Comparison of ENCODE assay signal across 33 cellular contexts in the genomic region with DNA sequence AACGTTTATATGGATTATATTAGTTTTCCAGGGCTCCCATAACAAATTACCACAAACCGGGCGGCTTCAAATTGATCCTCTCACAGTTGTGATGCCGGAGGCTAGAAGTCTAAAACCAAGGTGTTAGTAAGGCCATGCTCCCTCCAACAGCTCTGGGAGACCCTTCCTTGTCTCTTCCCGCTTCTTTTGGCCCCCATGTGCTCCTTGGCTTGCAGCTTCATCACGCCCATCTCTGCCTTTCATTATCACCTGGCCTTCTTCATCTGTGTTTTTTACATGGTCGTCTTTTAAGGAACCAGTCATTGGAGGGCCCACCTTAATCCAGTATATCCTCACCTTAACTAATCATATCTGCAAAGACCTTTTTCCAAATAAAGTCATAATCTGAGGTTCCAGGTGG.
"Had no signal": no experiment of that assay in that cellular context is flagged by ENCODE, and none has a peak within 500 bp of the region (broad histone marks: within the 10 kb centered on the region; RNA-seq: fewer than 3 reads in every experiment).

No MANE protein-coding gene starts in this region.

- FAIRE-seq: colon had no signal

- H3K9me3 ChIP-seq: adrenal gland, body of pancreas, esophagus muscularis mucosa, gastroesophageal sphincter, heart right ventricle had no signal

- H3K4me3 ChIP-seq: adrenal gland, body of pancreas, esophagus muscularis mucosa, gastroesophageal sphincter, heart right ventricle had no signal

- H3K4me1 ChIP-seq: foreskin keratinocyte had no signal

- H3K9me3 Mint-ChIP-seq: activated naive CD4-positive, alpha-beta T cell treated with anti-CD3 and anti-CD28 coated beads for 36 hours; activated naive CD4-positive, alpha-beta T cell treated with anti-CD3 and anti-CD28 coated beads, Interleukin-2, amount 50 U/mL, for 24 hours; activated naive CD8-positive, alpha-beta T cell treated with anti-CD3 and anti-CD28 coated beads for 36 hours; activated T-cell treated with anti-CD3 and anti-CD28 coated beads, Interleukin-2, amount 50 U/mL, for 24 hours; activated T-cell treated with anti-CD3 and anti-CD28 coated beads, Interleukin-2, amount 50 U/mL, for 72 hours; effector memory CD8-positive, alpha-beta T cell; WTC11 had no signal

- H3K27me3 Mint-ChIP-seq: activated CD4-positive, alpha-beta memory T cell treated with anti-CD3 and anti-CD28 coated beads, Interleukin-2, amount 10 ng/mL, durations not matched to agents 7 days and 5 days; activated CD4-positive, alpha-beta T cell treated with anti-CD3 and anti-CD28 coated beads, Interleukin-2, amount 10 ng/mL, durations not matched to agents 7 days and 5 days; activated naive CD4-positive, alpha-beta T cell treated with anti-CD3 and anti-CD28 coated beads, Interleukin-2, amount 50 U/mL, for 24 hours; activated naive CD8-positive, alpha-beta T cell treated with anti-CD3 and anti-CD28 coated beads for 36 hours; activated naive CD8-positive, alpha-beta T cell treated with anti-CD3 and anti-CD28 coated beads, Interleukin-2, amount 50 U/mL, for 24 hours; activated T-cell treated with anti-CD3 and anti-CD28 coated beads, Interleukin-2, amount 50 U/mL, for 24 hours; effector memory CD8-positive, alpha-beta T cell had no signal

- ATAC-seq: activated naive CD8-positive, alpha-beta T cell treated with anti-CD3 and anti-CD28 coated beads, Interleukin-2, amount 50 U/mL, for 24 hours; activated T-cell treated with anti-CD3 and anti-CD28 coated beads, Interleukin-2, amount 50 U/mL, for 72 hours; body of pancreas; effector memory CD8-positive, alpha-beta T cell; foreskin keratinocyte; gastroesophageal sphincter; WTC11 had no signal

- DNase-seq: activated CD4-positive, alpha-beta memory T cell treated with anti-CD3 and anti-CD28 coated beads, Interleukin-2, amount 10 ng/mL, durations not matched to agents 7 days and 5 days; activated CD4-positive, alpha-beta T cell treated with anti-CD3 and anti-CD28 coated beads for 1 hour; activated CD4-positive, alpha-beta T cell treated with anti-CD3 and anti-CD28 coated beads for 4 hours; activated CD4-positive, alpha-beta T cell treated with anti-CD3 and anti-CD28 coated beads, Interleukin-2, amount 10 ng/mL, durations not matched to agents 7 days and 5 days; activated CD4-positive, alpha-beta T cell treated with anti-CD3 and anti-CD28 coated beads, Interleukin-2, amount 50 U/mL, for 4 hours; activated CD8-positive, alpha-beta memory T cell treated with anti-CD3 and anti-CD28 coated beads, Interleukin-2, amount 50 U/mL, for 48 hours; activated effector memory CD4-positive, alpha-beta T cell treated with Interleukin-2 at 50 U/mL for 16 hours; activated gamma-delta T cell treated with Interleukin-2 at 50 U/mL for 16 hours; activated naive CD4-positive, alpha-beta T cell treated with anti-CD3 and anti-CD28 coated beads for 36 hours; activated naive CD8-positive, alpha-beta T cell treated with anti-CD3 and anti-CD28 coated beads for 36 hours; activated naive CD8-positive, alpha-beta T cell treated with anti-CD3 and anti-CD28 coated beads, Interleukin-2, amount 50 U/mL, for 24 hours; activated T-cell treated with anti-CD3 and anti-CD28 coated beads for 4 hours; activated T-cell treated with anti-CD3 and anti-CD28 coated beads, Interleukin-2, amount 50 U/mL, for 24 hours; activated T-cell treated with anti-CD3 and anti-CD28 coated beads, Interleukin-2, amount 50 U/mL, for 72 hours; adrenal gland; amygdala; aorta; body of pancreas; caudate nucleus; cortex of kidney; dermis blood vessel endothelial cell; effector CD4-positive, alpha-beta T cell; effector memory CD8-positive, alpha-beta T cell; foreskin keratinocyte; heart right ventricle; T-helper 1 cell; T-helper 2 cell had no signal

- H3K27ac ChIP-seq: adrenal gland, body of pancreas, esophagus muscularis mucosa, foreskin keratinocyte, gastroesophageal sphincter, VCaP had no signal

- H3K27me3 ChIP-seq: adrenal gland, body of pancreas, esophagus muscularis mucosa, foreskin keratinocyte, gastroesophageal sphincter, heart right ventricle had no signal

- H3K4me3 Mint-ChIP-seq: activated CD4-positive, alpha-beta memory T cell treated with anti-CD3 and anti-CD28 coated beads, Interleukin-2, amount 10 ng/mL, durations not matched to agents 7 days and 5 days; activated CD4-positive, alpha-beta T cell treated with anti-CD3 and anti-CD28 coated beads, Interleukin-2, amount 10 ng/mL, durations not matched to agents 7 days and 5 days; activated naive CD4-positive, alpha-beta T cell treated with anti-CD3 and anti-CD28 coated beads for 36 hours; activated naive CD4-positive, alpha-beta T cell treated with anti-CD3 and anti-CD28 coated beads, Interleukin-2, amount 50 U/mL, for 24 hours; activated naive CD8-positive, alpha-beta T cell treated with anti-CD3 and anti-CD28 coated beads for 36 hours; activated naive CD8-positive, alpha-beta T cell treated with anti-CD3 and anti-CD28 coated beads, Interleukin-2, amount 50 U/mL, for 24 hours; activated T-cell treated with anti-CD3 and anti-CD28 coated beads, Interleukin-2, amount 50 U/mL, for 24 hours; activated T-cell treated with anti-CD3 and anti-CD28 coated beads, Interleukin-2, amount 50 U/mL, for 72 hours; effector memory CD8-positive, alpha-beta T cell; WTC11 had no signal

- H3K36me3 Mint-ChIP-seq: WTC11 had no signal

- H3K27ac Mint-ChIP-seq: activated CD4-positive, alpha-beta memory T cell treated with anti-CD3 and anti-CD28 coated beads, Interleukin-2, amount 10 ng/mL, durations not matched to agents 7 days and 5 days; activated CD4-positive, alpha-beta T cell treated with anti-CD3 and anti-CD28 coated beads, Interleukin-2, amount 10 ng/mL, durations not matched to agents 7 days and 5 days; activated naive CD4-positive, alpha-beta T cell treated with anti-CD3 and anti-CD28 coated beads for 36 hours; activated naive CD4-positive, alpha-beta T cell treated with anti-CD3 and anti-CD28 coated beads, Interleukin-2, amount 50 U/mL, for 24 hours; activated naive CD8-positive, alpha-beta T cell treated with anti-CD3 and anti-CD28 coated beads for 36 hours; activated naive CD8-positive, alpha-beta T cell treated with anti-CD3 and anti-CD28 coated beads, Interleukin-2, amount 50 U/mL, for 24 hours; activated T-cell treated with anti-CD3 and anti-CD28 coated beads, Interleukin-2, amount 50 U/mL, for 24 hours; activated T-cell treated with anti-CD3 and anti-CD28 coated beads, Interleukin-2, amount 50 U/mL, for 72 hours; WTC11 had no signal

- H3K36me3 ChIP-seq: adrenal gland, esophagus muscularis mucosa, gastroesophageal sphincter, heart right ventricle had no signal
